Comparison of ENCODE assay signal across 35 cellular contexts in the genomic region with DNA sequence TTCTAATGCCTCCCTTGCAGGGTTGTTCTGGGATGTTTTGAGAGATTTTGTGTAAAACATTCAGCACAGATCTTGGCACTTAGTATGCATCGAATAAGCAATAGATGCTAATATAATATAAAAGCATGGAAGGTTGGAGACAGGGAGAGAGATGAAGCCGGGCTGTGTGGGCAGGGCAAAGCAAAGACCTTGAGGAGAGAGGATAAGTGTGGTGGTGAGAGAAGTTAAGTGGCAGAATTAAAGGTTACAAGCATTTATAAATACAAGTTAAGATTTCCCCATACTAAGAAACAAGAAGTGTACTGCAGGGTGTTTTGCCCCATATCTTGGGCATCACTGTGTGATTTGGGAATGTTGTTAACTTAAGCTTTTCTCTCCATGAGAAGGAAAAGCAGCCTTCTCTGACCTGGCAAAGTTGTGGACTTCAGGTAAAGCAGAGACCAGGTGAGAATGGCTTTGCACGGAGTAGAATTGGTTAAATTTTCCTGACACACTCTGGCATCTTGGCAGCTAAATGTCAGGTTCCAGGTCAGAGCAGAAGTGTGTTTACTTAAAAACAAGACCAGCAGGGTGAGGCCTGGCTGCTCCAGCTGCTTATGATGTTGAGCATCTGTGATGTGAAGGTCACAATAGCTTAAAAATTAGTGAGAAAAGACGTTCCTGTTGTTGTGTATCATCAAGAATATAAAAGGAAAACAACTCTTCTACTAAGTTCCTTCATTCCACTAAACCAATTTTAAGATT.
DNase-seq lines count a peak whose midpoint lies in the region; ATAC-seq and TF ChIP-seq lines count a peak whose summit lies in the region.
"Had no signal": no experiment of that assay in that cellular context is flagged by ENCODE, and none has a peak within 500 bp of the region (broad histone marks: within the 10 kb centered on the region; RNA-seq: fewer than 3 reads in every experiment).

No MANE protein-coding gene starts in this region.

- H3K9me3 ChIP-seq in mucosa of descending colon: no peaks in the 10 kb centered on the region
- H3K9me3 ChIP-seq: A549, esophagus squamous epithelium, HAP-1, heart left ventricle, Peyer's patch, prostate gland, sigmoid colon, stomach, vagina had no signal

- peak; percentile 33 for ATAC-seq in mucosa of descending colon
- no peak for ATAC-seq in HG03378 (IDR thresholded peaks at IDR 0.05; ENCODE audit: unreplicated experiment)
- ATAC-seq: A549; activated T-helper 17 cell treated with anti-CD3 and anti-CD28 coated beads, Interleukin-2, amount 50 U/mL, for 72 hours; foreskin keratinocyte; heart left ventricle; naive thymus-derived CD8-positive, alpha-beta T cell had no signal

- H3K4me3 Mint-ChIP-seq in glutamatergic neuron (ENCODE audit: unreplicated experiment): no peak overlapping the region
- H3K4me3 Mint-ChIP-seq: activated T-helper 17 cell treated with anti-CD3 and anti-CD28 coated beads, Interleukin-2, amount 50 U/mL, for 72 hours; CD4-positive, alpha-beta T cell; IgD-negative memory B cell; naive thymus-derived CD8-positive, alpha-beta T cell; T-helper 2 cell treated with Interferon-gamma antibody and Interleukin-4, amounts not matched to agents 5 μg/mL and 100 μg/mL, for 36 hours had no signal

- TF ChIP-seq CTCF in mucosa of descending colon (IDR thresholded peaks at IDR 0.05) (no peak), glutamatergic neuron (IDR thresholded peaks at IDR 0.05; ENCODE audit: partially characterized antibody, unreplicated experiment) (no peak)

- DNase-seq in NCI-H345 (lab: John Stamatoyannopoulos, UW) (peak; percentile 7), NCI-H345 treated with DMSO at 0.1 percent for 48 hours (lab: John Stamatoyannopoulos, UW; ENCODE audit: unreplicated experiment) (no peak), DMS79 (lab: John Stamatoyannopoulos, UW) (peak; percentile 64), NCI-H69 (lab: John Stamatoyannopoulos, UW) (peak; percentile 12), mucosa of descending colon (no peak), AG08395 (ENCODE audit: low spot score) (no peak), glutamatergic neuron (no peak)
- DNase-seq: activated CD4-positive, alpha-beta T cell treated with anti-CD3 and anti-CD28 coated beads for 4 hours; activated naive CD4-positive, alpha-beta T cell treated with anti-CD3 and anti-CD28 coated beads, Interleukin-2, amount 50 U/mL, for 16 hours; amygdala; brain microvascular endothelial cell; CD4-positive, alpha-beta T cell; dorsolateral prefrontal cortex; esophagus squamous epithelium; foreskin keratinocyte; heart left ventricle; midbrain; naive thymus-derived CD8-positive, alpha-beta T cell; NCI-H2029 treated with DMSO at 0.1 percent for 48 hours; NCI-H446 treated with DMSO at 0.1 percent for 48 hours; nucleus accumbens; Peyer's patch; SHP77; sigmoid colon; stimulated activated CD4-positive, alpha-beta T cell treated with anti-CD3 and anti-CD28 coated beads, Interleukin-12 subunit alpha, Interleukin-12 subunit beta, amount 100 ng/mL, for 4 hours; stimulated activated CD4-positive, alpha-beta T cell treated with anti-CD3 and anti-CD28 coated beads, Interleukin-4, amount 100 ng/mL, for 1 hour; stomach had no signal

- no peaks in the 10 kb centered on the region for H3K4me1 Mint-ChIP-seq in glutamatergic neuron (ENCODE audit: low read depth, unreplicated experiment)
- H3K4me1 Mint-ChIP-seq: activated T-helper 17 cell treated with anti-CD3 and anti-CD28 coated beads, Interleukin-2, amount 50 U/mL, for 72 hours; IgD-negative memory B cell; naive thymus-derived CD8-positive, alpha-beta T cell had no signal

- intact Hi-C loops in mucosa of descending colon (cut with DNase I, micrococcal nuclease): no loop called here

- no peaks in the 10 kb centered on the region for H3K4me1 ChIP-seq in mucosa of descending colon (ENCODE audit: low read depth)
- H3K4me1 ChIP-seq: A549, foreskin keratinocyte, HAP-1, Peyer's patch, prostate gland, sigmoid colon, stomach, vagina had no signal

- H3K4me3 ChIP-seq in mucosa of descending colon: no peak overlapping the region
- H3K4me3 ChIP-seq: A549, dorsolateral prefrontal cortex, esophagus squamous epithelium, HAP-1, heart left ventricle, Peyer's patch, prostate gland, sigmoid colon, stomach, vagina had no signal

- H3K36me3 Mint-ChIP-seq in glutamatergic neuron (ENCODE audit: unreplicated experiment): no peaks in the 10 kb centered on the region
- H3K36me3 Mint-ChIP-seq: IgD-negative memory B cell; naive thymus-derived CD8-positive, alpha-beta T cell had no signal

- peaks cover 4% of the 10 kb centered on the region for H3K27me3 Mint-ChIP-seq in glutamatergic neuron (ENCODE audit: unreplicated experiment)
- H3K27me3 Mint-ChIP-seq: activated T-helper 17 cell treated with anti-CD3 and anti-CD28 coated beads, Interleukin-2, amount 50 U/mL, for 72 hours; CD4-positive, alpha-beta T cell; IgD-negative memory B cell had no signal

- no peaks in the 10 kb centered on the region for H3K9me3 Mint-ChIP-seq in glutamatergic neuron (ENCODE audit: unreplicated experiment)
- H3K9me3 Mint-ChIP-seq: T-helper 2 cell treated with Interferon-gamma antibody and Interleukin-4, amounts not matched to agents 5 μg/mL and 100 μg/mL, for 36 hours had no signal

- H3K36me3 ChIP-seq in mucosa of descending colon (ENCODE audit: low read depth): no peaks in the 10 kb centered on the region
- H3K36me3 ChIP-seq: brain microvascular endothelial cell, esophagus squamous epithelium, HAP-1, heart left ventricle, Peyer's patch, prostate gland, sigmoid colon, stomach, vagina had no signal

- no peak overlapping the region for H3K27ac Mint-ChIP-seq in glutamatergic neuron (ENCODE audit: unreplicated experiment)
- H3K27ac Mint-ChIP-seq: activated T-helper 17 cell treated with anti-CD3 and anti-CD28 coated beads, Interleukin-2, amount 50 U/mL, for 72 hours; CD4-positive, alpha-beta T cell; IgD-negative memory B cell; naive thymus-derived CD8-positive, alpha-beta T cell; T-helper 2 cell treated with Interferon-gamma antibody and Interleukin-4, amounts not matched to agents 5 μg/mL and 100 μg/mL, for 36 hours had no signal

Comparison
In these comparisons a context has a peak if more than half of its experiments do, and no peak if none do; other contexts are left out.
1. DNase-seq: peak in NCI-H345 (single experiment), DMS79 (single experiment) and NCI-H69 (single experiment); none in NCI-H345 treated with DMSO at 0.1 percent for 48 hours (single experiment), mucosa of descending colon (0 of 3), AG08395 (single experiment) and glutamatergic neuron (single experiment).